17 cellular contexts compared by ENCODE assay signal in genomic region chr7:1752771-1753562, GRCh38.
DNase-seq lines count a peak whose midpoint lies in the region; ATAC-seq and TF ChIP-seq lines count a peak whose summit lies in the region.
"Had no signal": no experiment of that assay in that cellular context is flagged by ENCODE, and none has a peak within 500 bp of the region (broad histone marks: within the 10 kb centered on the region; RNA-seq: fewer than 3 reads in every experiment).

No MANE protein-coding gene starts in this region.

- no peak overlapping the region for H3K27ac ChIP-seq in heart left ventricle
- H3K27ac ChIP-seq: A549, thyroid gland had no signal

- H3K4me3 Mint-ChIP-seq in chondrocyte (ENCODE audit: unreplicated experiment): no peak overlapping the region
- H3K4me3 Mint-ChIP-seq: T-helper 2 cell treated with Interferon-gamma antibody and Interleukin-4, amounts not matched to agents 5 μg/mL and 100 μg/mL, for 36 hours had no signal

- intact Hi-C loops in cardiac septum (cut with DNase I) (no loop called here), Right ventricle myocardium inferior (cut with DNase I) (no loop called here), heart left ventricle (cut with DNase I) (loop anchor here in 3 of 10 donors (10.0 kb wide), 2 partner anchors 168 to 178 kb away; partner anchors contain the start of gene PSMG3 (in 1 of the 3))

- H3K4me1 Mint-ChIP-seq in chondrocyte (ENCODE audit: low read depth): no peaks in the 10 kb centered on the region

- DNase-seq in cardiac septum (ENCODE audit: low spot score) (peak; percentile 63), Right ventricle myocardium inferior (ENCODE audit: missing footprints) (no peak), NB4 (ENCODE audit: low read depth) (peak; percentile 82), chondrocyte (ENCODE audit: low spot score) (peak; percentile 55), Ammon's horn (ENCODE audit: low spot score) (no peak), heart left ventricle (no peak)
- DNase-seq: activated CD4-positive, alpha-beta T cell treated with anti-CD3 and anti-CD28 coated beads, Interleukin-2, amount 50 U/mL, for 48 hours; effector CD8-positive, alpha-beta T cell; Kasumi-1; left colon; NCI-H2029; stimulated activated CD4-positive, alpha-beta T cell treated with anti-CD3 and anti-CD28 coated beads, Interleukin-4, amount 100 ng/mL, for 24 hours; thyroid gland had no signal

- H3K9me3 Mint-ChIP-seq in chondrocyte (ENCODE audit: low read depth): no peaks in the 10 kb centered on the region
- H3K9me3 Mint-ChIP-seq: T-helper 2 cell treated with Interferon-gamma antibody and Interleukin-4, amounts not matched to agents 5 μg/mL and 100 μg/mL, for 36 hours had no signal

- H3K4me1 ChIP-seq in heart left ventricle: peaks cover 0 to 24% (median 12%) of the 10 kb centered on the region in 12 donors

- H3K27ac Mint-ChIP-seq in chondrocyte (ENCODE audit: unreplicated experiment): no peak overlapping the region
- H3K27ac Mint-ChIP-seq: T-helper 2 cell treated with Interferon-gamma antibody and Interleukin-4, amounts not matched to agents 5 μg/mL and 100 μg/mL, for 36 hours had no signal

- no peaks in the 10 kb centered on the region for H3K36me3 Mint-ChIP-seq in chondrocyte (ENCODE audit: low read depth)

- H3K4me3 ChIP-seq in NB4 (ENCODE audit: low read depth, low read length) (no peak overlapping the region), heart left ventricle (no peak overlapping the region)
- H3K4me3 ChIP-seq: A549, thyroid gland had no signal

- no peaks in the 10 kb centered on the region for H3K9me3 ChIP-seq in heart left ventricle
- H3K9me3 ChIP-seq: A549, thyroid gland had no signal

- ATAC-seq in Right ventricle myocardium inferior: no peak
- no peak for ATAC-seq in GM21723 (IDR thresholded peaks at IDR 0.05; ENCODE audit: unreplicated experiment)
- ATAC-seq in heart left ventricle: no peak
- no peak for ATAC-seq in HG03342 (IDR thresholded peaks at IDR 0.05; ENCODE audit: unreplicated experiment)
- ATAC-seq: A549, left colon had no signal

- H3K36me3 ChIP-seq in heart left ventricle: no peaks in the 10 kb centered on the region
- H3K36me3 ChIP-seq: thyroid gland had no signal

- H3K27me3 ChIP-seq in heart left ventricle: peaks cover 0 to 16% (median 0%) of the 10 kb centered on the region in 9 donors
- H3K27me3 ChIP-seq: thyroid gland had no signal

- TF ChIP-seq CTCF in NB4 (IDR thresholded peaks at IDR 0.05; ENCODE audit: low read depth, low read length) (no peak), chondrocyte (IDR thresholded peaks at IDR 0.05) (no peak), heart left ventricle (IDR thresholded peaks at IDR 0.05) (no peak)

- WGBS in heart left ventricle, 4 donors: 72 to 83% (median 78%) methylated on average over 21 of the region's 21 CpGs

- H3K27me3 Mint-ChIP-seq in chondrocyte (ENCODE audit: low read depth): peaks cover 55% of the 10 kb centered on the region

- no peak for TF ChIP-seq POLR2A in NB4 (IDR thresholded peaks at IDR 0.05; ENCODE audit: extremely low read depth, insufficient read length)
- TF ChIP-seq POLR2A in heart left ventricle (IDR thresholded peaks at IDR 0.05): no peak

Comparison
In these comparisons a context has a peak if more than half of its experiments do, and no peak if none do; other contexts are left out.
1. DNase-seq: peak in cardiac septum (single experiment), NB4 (single experiment) and chondrocyte (single experiment); none in Right ventricle myocardium inferior (single experiment), Ammon's horn (single experiment) and heart left ventricle (0 of 5).